Comparison of ENCODE assay signal across 10 cellular contexts in genomic region chr10:16832351-16833080, GRCh38. TPM values are rescaled to one million over a fixed set of nuclear protein-coding genes. Genes with fewer than 3 reads are reported as not detected.
DNase-seq lines count a peak whose midpoint lies in the region; ATAC-seq, FAIRE-seq and TF ChIP-seq lines count a peak whose summit lies in the region.
"Had no signal": no experiment of that assay in that cellular context is flagged by ENCODE, and none has a peak within 500 bp of the region (broad histone marks: within the 10 kb centered on the region; RNA-seq: fewer than 3 reads in every experiment).

No MANE protein-coding gene starts in this region.

- TF ChIP-seq EP300 in HepG2 (IDR thresholded peaks at IDR 0.05; ENCODE audit: low read depth in 2 of 2, low read length in 2 of 2), result no peak
- TF ChIP-seq EP300 in HepG2 (CRISPR knock-in tag; IDR thresholded peaks at IDR 0.05; ENCODE audit: borderline replicate concordance), result no peak

- TF ChIP-seq POLR2A in HepG2 (IDR thresholded peaks at IDR 0.05; ENCODE audit: insufficient read depth in 1 of 2, low read depth in 2 of 2, low read length in 2 of 2), result no peak

- no peak for FAIRE-seq in HepG2 (lab: Jason Lieb, UNC)

- no peaks in the 10 kb centered on the region for H3K79me2 ChIP-seq in HepG2 (ENCODE audit: insufficient read depth, low read length)

- DNase-seq in HepG2 (ENCODE audit: low spot score) (no peak), coronary artery (ENCODE audit: low spot score) (peak; percentile 78), mucosa of gallbladder (ENCODE audit: low spot score) (peak; percentile 52), DMS53 (lab: John Stamatoyannopoulos, UW) (no peak)
- no peak for DNase-seq in stimulated activated CD8-positive, alpha-beta memory T cell treated with anti-CD3 and anti-CD28 coated beads, Interleukin-4, amount 100 ng/mL, for 48 hours
- no peak for DNase-seq in effector memory CD4-positive, alpha-beta T cell
- DNase-seq: stimulated activated CD4-positive, alpha-beta T cell treated with anti-CD3 and anti-CD28 coated beads, Interleukin-2, amount 100 ng/mL, for 24 hours had no signal

- no TSS peak for BruUV-seq in HepG2 (replicated peaks; lab: Mats Ljungman, UMichigan)

- in situ Hi-C loops in HepG2 (cut with HindIII; ENCODE audit: extremely low pct_ligation_motif_present, low pct_unique_long_range_greater_than_20kb), result loop anchor here (25.0 kb wide), 1 partner anchor 605 kb away; no protein-coding TSS in a partner anchor

- TF ChIP-seq CTCF in liver (IDR thresholded peaks at IDR 0.05; ENCODE audit: low read depth, low read length, missing input control) (no peak), HepG2 (CRISPR knock-in tag; IDR thresholded peaks at IDR 0.05) (no peak), coronary artery (IDR thresholded peaks at IDR 0.05) (no peak)

- H3K9ac ChIP-seq in liver (ENCODE audit: low read depth in 1 of 2, low read length in 2 of 2), result no peak overlapping the region
- no peak overlapping the region for H3K9ac ChIP-seq in HepG2 (ENCODE audit: insufficient read depth, low read depth, low read length)
- H3K9ac ChIP-seq: BLaER1 treated with 17β-estradiol and CSF1 and Interleukin-3, amounts not matched to agents 10 nM and 100 nM had no signal

- 53% methylated on average over 11 of the region's 11 CpGs for WGBS in liver
- 44% methylated on average over 9 of the region's 11 CpGs for WGBS in HepG2 (ENCODE audit: low lambda C conversion rate)

- H3K9me3 ChIP-seq in liver (ENCODE audit: control insufficient read depth in 4 of 4, low read length in 3 of 4), result no peaks in the 10 kb centered on the region
- H3K9me3 ChIP-seq in HepG2 (ENCODE audit: low read length), result no peaks in the 10 kb centered on the region
- H3K9me3 ChIP-seq in effector memory CD4-positive, alpha-beta T cell (ENCODE audit: control insufficient read depth, low read length), result no peaks in the 10 kb centered on the region

- H3K27me3 ChIP-seq in liver (ENCODE audit: control insufficient read depth in 4 of 4, insufficient read depth in 4 of 4, low read length in 3 of 4) (no peaks in the 10 kb centered on the region), HepG2 (ENCODE audit: control insufficient read depth in 1 of 2, insufficient read depth in 2 of 2, low read length in 2 of 2) (no peaks in the 10 kb centered on the region; a peak in 1 of 5 replicates)
- no peaks in the 10 kb centered on the region for H3K27me3 ChIP-seq in effector memory CD4-positive, alpha-beta T cell (replicated peaks; ENCODE audit: control insufficient read depth, insufficient read depth, low read length, poor library complexity, severe bottlenecking)
- H3K27me3 ChIP-seq: BLaER1 treated with 17β-estradiol and CSF1 and Interleukin-3, amounts not matched to agents 10 nM and 100 nM had no signal

- CTCF ChIA-PET in HepG2 (lab: Yijun Ruan, JAX; ENCODE audit: low intra/inter-chr PET ratio, low total read pairs), result no interaction called here

- H3K4me1 ChIP-seq in liver (ENCODE audit: control insufficient read depth in 4 of 4, insufficient read depth in 4 of 4, low read length in 3 of 4) (peaks cover 0 to 3% (median 0%) of the 10 kb centered on the region in 4 donors), HepG2 (ENCODE audit: insufficient read depth, low read length) (no peaks in the 10 kb centered on the region)
- H3K4me1 ChIP-seq in effector memory CD4-positive, alpha-beta T cell (ENCODE audit: control insufficient read depth, insufficient read depth, low read length, poor library complexity, severe bottlenecking), result peaks cover 4% of the 10 kb centered on the region

- H4K20me1 ChIP-seq in HepG2 (ENCODE audit: insufficient read depth, low read length), result no peaks in the 10 kb centered on the region
- H4K20me1 ChIP-seq: BLaER1 treated with 17β-estradiol and CSF1 and Interleukin-3, amounts not matched to agents 10 nM and 100 nM had no signal

- H3K27ac ChIP-seq in liver (ENCODE audit: low read depth in 1 of 2, low read length in 2 of 2), result peak overlapping the region in 1 of 2 donors; percentile 37
- H3K27ac ChIP-seq in HepG2 (ENCODE audit: extremely low read length, insufficient read depth, low read length), result no peak overlapping the region
- H3K27ac ChIP-seq in coronary artery, result peak overlapping the region; percentile 73 to 87
- H3K27ac ChIP-seq in effector memory CD4-positive, alpha-beta T cell (ENCODE audit: insufficient read depth, low read length, poor library complexity, severe bottlenecking), result no peak overlapping the region
- H3K27ac ChIP-seq: BLaER1 treated with 17β-estradiol and CSF1 and Interleukin-3, amounts not matched to agents 10 nM and 100 nM had no signal

- no peak overlapping the region for H3K4me2 ChIP-seq in HepG2 (ENCODE audit: low read depth, low read length)

- H3K4me3 ChIP-seq in liver (ENCODE audit: low read depth in 1 of 3, low read length in 3 of 3) (no peak overlapping the region), HepG2 (replicated peaks in 1 of 3; ENCODE audit: insufficient read depth in 1 of 3, low read depth in 2 of 3, low read length in 3 of 3) (no peak overlapping the region), coronary artery (no peak overlapping the region)
- H3K4me3 ChIP-seq in effector memory CD4-positive, alpha-beta T cell (ENCODE audit: insufficient read depth, low read depth, low read length, poor library complexity, severe bottlenecking), result no peak overlapping the region
- H3K4me3 ChIP-seq: BLaER1 treated with 17β-estradiol and CSF1 and Interleukin-3, amounts not matched to agents 10 nM and 100 nM had no signal

- H3K36me3 ChIP-seq in liver (ENCODE audit: control insufficient read depth in 4 of 4, insufficient read depth in 3 of 4, low read depth in 1 of 4, low read length in 3 of 4), result no peaks in the 10 kb centered on the region
- no peaks in the 10 kb centered on the region for H3K36me3 ChIP-seq in HepG2 (replicated peaks in 1 of 2; ENCODE audit: control insufficient read depth in 1 of 2, insufficient read depth in 2 of 2, low read length in 2 of 2)
- no peaks in the 10 kb centered on the region for H3K36me3 ChIP-seq in effector memory CD4-positive, alpha-beta T cell (ENCODE audit: control insufficient read depth, insufficient read depth, low read length)
- H3K36me3 ChIP-seq: BLaER1 treated with 17β-estradiol and CSF1 and Interleukin-3, amounts not matched to agents 10 nM and 100 nM had no signal

- ATAC-seq in HepG2 (no peak), HG03097 (IDR thresholded peaks at IDR 0.05; ENCODE audit: low FRiP score, unreplicated experiment) (no peak)

- TF ChIP-seq RAD21 in liver (IDR thresholded peaks at IDR 0.05), result no peak
- TF ChIP-seq RAD21 in HepG2 (CRISPR knock-in tag; IDR thresholded peaks at IDR 0.05), result no peak

- POLR2A ChIA-PET in HepG2 (lab: Yijun Ruan, JAX), result no interaction called here

- intact Hi-C loops in HepG2 (cut with micrococcal nuclease; ENCODE audit: unreplicated experiment), result no loop called here

- no peak overlapping the region for H2AFZ ChIP-seq in HepG2 (ENCODE audit: low read length)

TF ChIP-seq in liver, 16 proteins besides CTCF, POLR2A, EP300 and RAD21 (continues in another document):
- peak; percentile 14 for TF ChIP-seq SP1 (IDR thresholded peaks at IDR 0.05)
- no peak for TF ChIP-seq NR2F2 (IDR thresholded peaks at IDR 0.05)
- TF ChIP-seq ATF3 (IDR thresholded peaks at IDR 0.05), result no peak

TF ChIP-seq in HepG2, 621 proteins besides CTCF, POLR2A, EP300 and RAD21 (continues in another document):
- TF ChIP-seq, protein P1, sequence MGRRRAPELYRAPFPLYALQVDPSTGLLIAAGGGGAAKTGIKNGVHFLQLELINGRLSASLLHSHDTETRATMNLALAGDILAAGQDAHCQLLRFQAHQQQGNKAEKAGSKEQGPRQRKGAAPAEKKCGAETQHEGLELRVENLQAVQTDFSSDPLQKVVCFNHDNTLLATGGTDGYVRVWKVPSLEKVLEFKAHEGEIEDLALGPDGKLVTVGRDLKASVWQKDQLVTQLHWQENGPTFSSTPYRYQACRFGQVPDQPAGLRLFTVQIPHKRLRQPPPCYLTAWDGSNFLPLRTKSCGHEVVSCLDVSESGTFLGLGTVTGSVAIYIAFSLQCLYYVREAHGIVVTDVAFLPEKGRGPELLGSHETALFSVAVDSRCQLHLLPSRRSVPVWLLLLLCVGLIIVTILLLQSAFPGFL (CRISPR knock-in tag; IDR thresholded peaks at IDR 0.05), result no peak
- TF ChIP-seq HIVEP1 (CRISPR knock-in tag; IDR thresholded peaks at IDR 0.05), result no peak
- no peak for TF ChIP-seq ZFP1 (CRISPR knock-in tag; IDR thresholded peaks at IDR 0.05)
- TF ChIP-seq EZH2 (conservative IDR thresholded peaks at IDR 0.05; ENCODE audit: low read depth, low read length), result no peak

RNA-seq across cellular contexts. Expression of gene RSU1, which starts 15.3 kb away (rescaled TPM):
- 10 to 100 TPM; 19.2 to 38.2 TPM for total RNA-seq in liver
- polyA plus RNA-seq in liver, result 10 to 100 TPM; 21.4 to 34.6 TPM
- total RNA-seq in HepG2 (2016; rRNA removed; fragmentation: Illumina TruSeq; extraction: Trizol), result 35.1 and 49.7 TPM in 2 replicates
- 15.6 and 15.7 TPM in 2 replicates for total RNA-seq in HepG2 (2016; cell fraction: cytosol; rRNA removed; fragmentation: Illumina TruSeq; extraction: Trizol; ENCODE audit: low read depth)
- 35.5 and 50.0 TPM in 2 replicates for total RNA-seq in HepG2 (2016; cell fraction: insoluble cytoplasmic fraction; rRNA removed; fragmentation: Illumina TruSeq; extraction: Trizol)
- total RNA-seq in HepG2 (2016; cell fraction: membrane; rRNA removed; fragmentation: Illumina TruSeq; extraction: Trizol), result 17.5 and 18.7 TPM in 2 replicates
- total RNA-seq in HepG2 (2016; cell fraction: nucleus; rRNA removed; fragmentation: Illumina TruSeq; extraction: Trizol), result 20.4 and 20.9 TPM in 2 replicates
- polyA plus RNA-seq in HepG2 (2011; rRNA removed), result 29.1 and 32.3 TPM in 2 replicates
- polyA plus RNA-seq in HepG2 (2011; cell fraction: cytosol; rRNA removed), result 25.6 and 34.1 TPM in 2 replicates
- 8.2 and 11.1 TPM in 2 replicates for polyA plus RNA-seq in HepG2 (2011; cell fraction: nucleus; rRNA removed)
- 14.7 and 19.0 TPM in 2 replicates for polyA plus RNA-seq in HepG2 (2012)
- polyA plus RNA-seq in HepG2 (2016; cell fraction: cytosol; fragmentation: Illumina TruSeq; extraction: Trizol; ENCODE audit: low read depth), result 13.0 and 14.4 TPM in 2 replicates
- 77.0 and 78.1 TPM in 2 replicates for polyA plus RNA-seq in HepG2 (2016; cell fraction: insoluble cytoplasmic fraction; fragmentation: Illumina TruSeq; extraction: Trizol; ENCODE audit: low read depth)
- 16.3 and 17.1 TPM in 2 replicates for polyA plus RNA-seq in HepG2 (2016; cell fraction: membrane; fragmentation: Illumina TruSeq; extraction: Trizol; ENCODE audit: low read depth)
- polyA plus RNA-seq in HepG2 (2016; cell fraction: nucleus; fragmentation: Illumina TruSeq; extraction: Trizol; ENCODE audit: insufficient read depth, low read depth), result 27.2 and 28.1 TPM in 2 replicates
- polyA minus RNA-seq in HepG2 (2011; rRNA and poly(A)+ RNA removed; ENCODE audit: low replicate concordance), result 18.3 and 23.1 TPM in 2 replicates
- 18.7 and 20.7 TPM in 2 replicates for polyA minus RNA-seq in HepG2 (2011; cell fraction: cytosol; rRNA and poly(A)+ RNA removed)
- 10.7 and 20.3 TPM in 2 replicates for polyA minus RNA-seq in HepG2 (2011; cell fraction: nucleus; rRNA and poly(A)+ RNA removed)
- total RNA-seq in mucosa of gallbladder, result 51.0 TPM

Comparison
In these comparisons a context has a peak if more than half of its experiments do, and no peak if none do; other contexts are left out.
1. H3K27ac ChIP-seq: peak in coronary artery (2 of 2); none in HepG2 (single experiment) and effector memory CD4-positive, alpha-beta T cell (single experiment).
2. DNase-seq: peak in coronary artery (single experiment) and mucosa of gallbladder (single experiment); none in HepG2 (single experiment), stimulated activated CD8-positive, alpha-beta memory T cell treated with anti-CD3 and anti-CD28 coated beads, Interleukin-4, amount 100 ng/mL, for 48 hours (single experiment), DMS53 (single experiment) and effector memory CD4-positive, alpha-beta T cell (0 of 3).